ENCODE assay signal across 21 cellular contexts in the genomic region with DNA sequence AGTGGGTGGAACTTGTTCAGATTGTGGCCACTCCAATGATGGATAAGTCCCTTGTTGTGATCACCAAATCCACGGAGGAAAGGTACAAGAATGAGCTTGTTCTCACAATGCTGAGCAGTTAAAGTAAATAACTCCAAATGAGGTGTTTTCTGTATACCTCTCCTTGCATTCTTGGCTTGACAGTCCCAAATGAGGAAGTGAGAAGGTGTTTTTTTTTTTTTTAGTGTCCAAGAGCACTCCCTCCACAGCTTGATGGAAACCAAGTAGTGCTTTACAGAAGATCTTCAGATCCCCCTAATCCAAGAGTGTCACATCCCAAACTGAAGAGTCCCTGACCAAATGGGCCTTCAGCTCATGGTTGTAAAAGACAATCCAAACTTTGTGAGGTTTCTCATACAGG.
DNase-seq lines count a peak whose midpoint lies in the region; ATAC-seq lines count a peak whose summit lies in the region.
"Had no signal": no experiment of that assay in that cellular context is flagged by ENCODE, and none has a peak within 500 bp of the region (broad histone marks: within the 10 kb centered on the region; RNA-seq: fewer than 3 reads in every experiment).

No MANE protein-coding gene starts in this region.

- H3K4me1 Mint-ChIP-seq in activated T-cell treated with anti-CD3 and anti-CD28 coated beads, Interleukin-2, amount 50 U/mL, for 4 hours (ENCODE audit: low read depth) = no peaks in the 10 kb centered on the region
- H3K4me1 Mint-ChIP-seq: WTC11 had no signal

- ATAC-seq in GM18868 (IDR thresholded peaks at IDR 0.05; ENCODE audit: unreplicated experiment) (peak; percentile 70), GM21723 (IDR thresholded peaks at IDR 0.05; ENCODE audit: unreplicated experiment) (peak; percentile 63), HG03378 (IDR thresholded peaks at IDR 0.05; ENCODE audit: unreplicated experiment) (peak; percentile 68)
- ATAC-seq in activated T-cell treated with anti-CD3 and anti-CD28 coated beads, Interleukin-2, amount 50 U/mL, for 4 hours = no peak
- ATAC-seq: stimulated activated naive CD8-positive, alpha-beta T cell treated with anti-CD3 and anti-CD28 coated beads, Interleukin-15, Interleukin-2, amounts not matched to agents 100 U/mL and 50 U/mL, for 24 hours; WTC11 had no signal

- no peak overlapping the region for H3K4me3 Mint-ChIP-seq in activated T-cell treated with anti-CD3 and anti-CD28 coated beads, Interleukin-2, amount 50 U/mL, for 4 hours
- H3K4me3 Mint-ChIP-seq: activated CD4-positive, alpha-beta memory T cell treated with anti-CD3 and anti-CD28 coated beads for 36 hours; CD4-positive, alpha-beta T cell; WTC11 had no signal

- DNase-seq in NK-92 (lab: John Stamatoyannopoulos, UW; ENCODE audit: unreplicated experiment) = no peak
- no peak for DNase-seq in NCI-H1048 (lab: John Stamatoyannopoulos, UW)
- no peak for DNase-seq in activated T-cell treated with anti-CD3 and anti-CD28 coated beads, Interleukin-2, amount 50 U/mL, for 4 hours
- no peak for DNase-seq in NCI-H1694 treated with DMSO at 0.1 percent for 48 hours (lab: John Stamatoyannopoulos, UW)
- DNase-seq: activated CD4-positive, alpha-beta memory T cell treated with anti-CD3 and anti-CD28 coated beads for 36 hours; caudate nucleus; CD4-positive, alpha-beta T cell; DMS153; erythroblast; foreskin melanocyte; islet precursor cell; NCI-H1092 treated with DMSO at 0.1 percent for 48 hours; NCI-H2081; NCI-H446 treated with DMSO at 0.1 percent for 48 hours; SK-N-SH; stimulated activated CD4-positive, alpha-beta T cell treated with anti-CD3 and anti-CD28 coated beads, Interleukin-1b, Interleukin-23, amount 100 ng/mL, for 48 hours; stimulated activated naive CD8-positive, alpha-beta T cell treated with anti-CD3 and anti-CD28 coated beads, Interleukin-15, Interleukin-2, amounts not matched to agents 100 U/mL and 50 U/mL, for 24 hours had no signal

- no peaks in the 10 kb centered on the region for H3K36me3 Mint-ChIP-seq in activated T-cell treated with anti-CD3 and anti-CD28 coated beads, Interleukin-2, amount 50 U/mL, for 4 hours (ENCODE audit: insufficient read depth)
- H3K36me3 Mint-ChIP-seq: activated CD4-positive, alpha-beta memory T cell treated with anti-CD3 and anti-CD28 coated beads for 36 hours; WTC11 had no signal

- no peaks in the 10 kb centered on the region for H3K27me3 Mint-ChIP-seq in activated T-cell treated with anti-CD3 and anti-CD28 coated beads, Interleukin-2, amount 50 U/mL, for 4 hours (ENCODE audit: low read depth)

- no peaks in the 10 kb centered on the region for H3K9me3 Mint-ChIP-seq in activated T-cell treated with anti-CD3 and anti-CD28 coated beads, Interleukin-2, amount 50 U/mL, for 4 hours
- H3K9me3 Mint-ChIP-seq: activated CD4-positive, alpha-beta memory T cell treated with anti-CD3 and anti-CD28 coated beads for 36 hours; CD4-positive, alpha-beta T cell had no signal

Comparison
In these comparisons a context has a peak if more than half of its experiments do, and no peak if none do; other contexts are left out.
1. ATAC-seq: peak in GM18868 (single experiment), GM21723 (single experiment) and HG03378 (single experiment); none in activated T-cell treated with anti-CD3 and anti-CD28 coated beads, Interleukin-2, amount 50 U/mL, for 4 hours (0 of 2).